9 cellular contexts compared by ENCODE assay signal in the genomic region with DNA sequence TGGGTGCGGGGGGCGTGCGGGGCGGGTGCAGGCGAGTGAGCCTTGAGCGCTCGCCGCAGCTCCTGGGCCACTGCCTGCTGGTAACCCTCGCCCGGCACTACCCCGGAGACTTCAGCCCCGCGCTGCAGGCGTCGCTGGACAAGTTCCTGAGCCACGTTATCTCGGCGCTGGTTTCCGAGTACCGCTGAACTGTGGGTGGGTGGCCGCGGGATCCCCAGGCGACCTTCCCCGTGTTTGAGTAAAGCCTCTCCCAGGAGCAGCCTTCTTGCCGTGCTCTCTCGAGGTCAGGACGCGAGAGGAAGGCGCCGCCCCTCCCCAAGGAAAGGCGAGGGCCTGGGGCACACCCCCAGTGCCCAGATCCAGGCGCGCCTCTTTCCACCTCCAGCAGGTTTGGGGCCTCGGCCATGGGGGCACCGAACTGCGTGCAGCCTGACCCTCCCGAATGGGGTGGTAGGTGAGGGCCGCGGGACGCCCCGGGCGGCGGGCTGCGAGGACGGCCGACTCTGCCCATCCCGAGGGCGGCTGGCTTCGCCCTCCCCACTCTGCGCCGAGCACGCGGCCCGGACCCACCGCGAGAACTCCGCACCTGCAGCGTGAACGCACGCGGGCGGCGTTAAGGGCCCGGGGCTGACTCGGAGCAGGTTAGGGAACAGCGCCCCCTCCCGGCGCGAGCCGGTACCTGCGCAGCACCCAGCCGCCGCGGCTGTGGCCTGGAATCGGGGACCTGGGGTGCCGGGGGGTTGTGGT. TPM values are rescaled to one million over a fixed set of nuclear protein-coding genes. Genes with fewer than 3 reads are reported as not detected.
A peak's percentile ranks its signal among the peaks of the same experiment; 100 is the strongest.
DNase-seq lines count a peak whose midpoint lies in the region; ATAC-seq and TF ChIP-seq lines count a peak whose summit lies in the region.
"Had no signal": no experiment of that assay in that cellular context is flagged by ENCODE, and none has a peak within 500 bp of the region (broad histone marks: within the 10 kb centered on the region; RNA-seq: fewer than 3 reads in every experiment).

No MANE protein-coding gene starts in this region.

- H3K4me3 Mint-ChIP-seq in activated T-cell treated with anti-CD3 and anti-CD28 coated beads, Interleukin-2, amount 50 U/mL, for 72 hours = peak overlapping the region; percentile 46 to 72
- H3K4me3 Mint-ChIP-seq in natural killer cell treated with Interleukin-12 subunit alpha and Interleukin-12 subunit beta and Interleukin-15 and Interleukin-18, amount 100 ng/mL, for 72 hours = no peak overlapping the region

- peaks cover 0 to 5% of the 10 kb centered on the region in 2 donors for H3K36me3 Mint-ChIP-seq in activated T-cell treated with anti-CD3 and anti-CD28 coated beads, Interleukin-2, amount 50 U/mL, for 72 hours (ENCODE audit: insufficient read depth in 2 of 2)
- no peaks in the 10 kb centered on the region for H3K36me3 Mint-ChIP-seq in natural killer cell treated with Interleukin-12 subunit alpha and Interleukin-12 subunit beta and Interleukin-15 and Interleukin-18, amount 100 ng/mL, for 72 hours

- peak; percentile 97 for DNase-seq in HuH-7.5 (ENCODE audit: low spot score)
- no peak for DNase-seq in Panc1 (ENCODE audit: low read depth, low spot score)
- peak; percentile 87 to 92 for DNase-seq in activated T-cell treated with anti-CD3 and anti-CD28 coated beads, Interleukin-2, amount 50 U/mL, for 72 hours
- peak; percentile 34 for DNase-seq in fibroblast of gingiva (ENCODE audit: low read depth)
- peak; percentile 77 for DNase-seq in natural killer cell treated with Interleukin-12 subunit alpha and Interleukin-12 subunit beta and Interleukin-15 and Interleukin-18, amount 100 ng/mL, for 72 hours (ENCODE audit: low spot score)
- DNase-seq in stimulated activated naive CD4-positive, alpha-beta T cell (lab: John Stamatoyannopoulos, UW) = peak; percentile 60 to 89 (median 81)

- H3K27ac Mint-ChIP-seq in activated T-cell treated with anti-CD3 and anti-CD28 coated beads, Interleukin-2, amount 50 U/mL, for 72 hours = no peak overlapping the region
- no peak overlapping the region for H3K27ac Mint-ChIP-seq in natural killer cell treated with Interleukin-12 subunit alpha and Interleukin-12 subunit beta and Interleukin-15 and Interleukin-18, amount 100 ng/mL, for 72 hours

- CTCF ChIA-PET in Panc1 (lab: Charles Lee) = interaction anchor here (0.7 to 0.9 kb wide), 3 partner anchors 11 to 84 kb away, joined by 3 read pairs; no protein-coding TSS in a partner anchor

- no peaks in the 10 kb centered on the region; the same call in 1 of the 2 replicates for H3K4me1 ChIP-seq in ES-I3 (ENCODE audit: insufficient read depth, low read length)
- peaks cover 6% of the 10 kb centered on the region; the same call in 1 of the 2 replicates for H3K4me1 ChIP-seq in Panc1 (ENCODE audit: control insufficient read depth, insufficient read depth, low read length)

- H3K4me3 ChIP-seq in Panc1 (ENCODE audit: low read depth in 2 of 2, low read length in 2 of 2) = peak overlapping the region; percentile 43 to 51

- ATAC-seq in Panc1 (peak; percentile 84), GM21423 (IDR thresholded peaks at IDR 0.05; ENCODE audit: unreplicated experiment) (no peak)
- peak; percentile 78 to 84 for ATAC-seq in activated T-cell treated with anti-CD3 and anti-CD28 coated beads, Interleukin-2, amount 50 U/mL, for 72 hours (replicated peaks in 1 of 2)
- ATAC-seq in natural killer cell treated with Interleukin-12 subunit alpha and Interleukin-12 subunit beta and Interleukin-15 and Interleukin-18, amount 100 ng/mL, for 72 hours = peak; percentile 82 to 86

- H3K27ac ChIP-seq in Panc1 (ENCODE audit: low read length) = peak overlapping the region; percentile 69

- in situ Hi-C loops in Panc1 (cut with HindIII; ENCODE audit: low pct_unique_long_range_greater_than_20kb, low sequenced_read_pairs) = no loop called here

- peaks cover 22% of the 10 kb centered on the region for H3K27me3 Mint-ChIP-seq in activated T-cell treated with anti-CD3 and anti-CD28 coated beads, Interleukin-2, amount 50 U/mL, for 72 hours (ENCODE audit: low read depth)
- peaks cover 10 to 11% of the 10 kb centered on the region in 2 donors for H3K27me3 Mint-ChIP-seq in natural killer cell treated with Interleukin-12 subunit alpha and Interleukin-12 subunit beta and Interleukin-15 and Interleukin-18, amount 100 ng/mL, for 72 hours

- intact Hi-C loops in Panc1 (cut with micrococcal nuclease; ENCODE audit: unreplicated experiment) = loop anchor here (2.0 kb wide), 1 partner anchor 74 kb away; no protein-coding TSS in a partner anchor

- no peaks in the 10 kb centered on the region for H3K27me3 ChIP-seq in Panc1 (ENCODE audit: control insufficient read depth, insufficient read depth, low read length)

- no peaks in the 10 kb centered on the region for H3K9me3 ChIP-seq in ES-I3 (ENCODE audit: control insufficient read depth, insufficient read depth, low read length)
- H3K9me3 ChIP-seq in Panc1 (ENCODE audit: control insufficient read depth, insufficient read depth, low read depth, low read length) = no peaks in the 10 kb centered on the region

- POLR2A ChIA-PET in Panc1 (lab: Charles Lee) = no interaction called here

- no peaks in the 10 kb centered on the region for H3K9me3 Mint-ChIP-seq in activated T-cell treated with anti-CD3 and anti-CD28 coated beads, Interleukin-2, amount 50 U/mL, for 72 hours
- no peaks in the 10 kb centered on the region for H3K9me3 Mint-ChIP-seq in natural killer cell treated with Interleukin-12 subunit alpha and Interleukin-12 subunit beta and Interleukin-15 and Interleukin-18, amount 100 ng/mL, for 72 hours

- BruUV-seq in Panc1 (replicated peaks; lab: Mats Ljungman, UMichigan) = no TSS peak

- peak; percentile 97 for TF ChIP-seq CTCF in Panc1 (IDR thresholded peaks at IDR 0.05)

- H3K36me3 ChIP-seq in ES-I3 (ENCODE audit: insufficient read depth, low read length) = no peaks in the 10 kb centered on the region
- no peaks in the 10 kb centered on the region for H3K36me3 ChIP-seq in Panc1 (ENCODE audit: control insufficient read depth, insufficient read depth, low read length)

- H3K4me1 Mint-ChIP-seq in activated T-cell treated with anti-CD3 and anti-CD28 coated beads, Interleukin-2, amount 50 U/mL, for 72 hours (ENCODE audit: low read depth) = no peaks in the 10 kb centered on the region
- H3K4me1 Mint-ChIP-seq in natural killer cell treated with Interleukin-12 subunit alpha and Interleukin-12 subunit beta and Interleukin-15 and Interleukin-18, amount 100 ng/mL, for 72 hours (ENCODE audit: low read depth in 2 of 2) = peaks cover 0 to 3% of the 10 kb centered on the region in 2 donors

- peak overlapping the region; percentile 51 for H3K9ac ChIP-seq in ES-I3 (ENCODE audit: low read depth, low read length)

RNA-seq across cellular contexts. Expression of a gene that starts 0.8 kb away (rescaled TPM):
- 10.4 TPM for total RNA-seq in Panc1 (2021; ENCODE audit: unreplicated experiment)
- 22.1 TPM for polyA plus RNA-seq in Panc1 (2012; ENCODE audit: insufficient read length)
- not detected for total RNA-seq in activated T-cell treated with anti-CD3 and anti-CD28 coated beads, Interleukin-2, amount 50 U/mL, for 72 hours
- not detected for total RNA-seq in natural killer cell treated with Interleukin-12 subunit alpha and Interleukin-12 subunit beta and Interleukin-15 and Interleukin-18, amount 100 ng/mL, for 72 hours
- total RNA-seq: mononuclear cell had no signal

RNA-seq across cellular contexts. Expression of a gene that starts 4.6 kb away (rescaled TPM):
- total RNA-seq in Panc1 (2021; ENCODE audit: unreplicated experiment) = 4.4 TPM
- polyA plus RNA-seq in Panc1 (2012; ENCODE audit: insufficient read length) = 4.1 TPM
- total RNA-seq in activated T-cell treated with anti-CD3 and anti-CD28 coated beads, Interleukin-2, amount 50 U/mL, for 72 hours = 1 to 10 TPM in 1 of 2 donors, not detected in 1; 1.1 TPM
- total RNA-seq in natural killer cell treated with Interleukin-12 subunit alpha and Interleukin-12 subunit beta and Interleukin-15 and Interleukin-18, amount 100 ng/mL, for 72 hours = 1 to 10 TPM in 1 of 2 donors, not detected in 1; 4.6 TPM

RNA-seq across cellular contexts. Expression of a gene that starts 8.4 kb away (rescaled TPM):
- not detected for total RNA-seq in Panc1 (2021; ENCODE audit: unreplicated experiment)
- polyA plus RNA-seq in Panc1 (2012; ENCODE audit: insufficient read length) = not detected
- not detected for total RNA-seq in activated T-cell treated with anti-CD3 and anti-CD28 coated beads, Interleukin-2, amount 50 U/mL, for 72 hours
- total RNA-seq in natural killer cell treated with Interleukin-12 subunit alpha and Interleukin-12 subunit beta and Interleukin-15 and Interleukin-18, amount 100 ng/mL, for 72 hours = not detected

RNA-seq across cellular contexts. Expression of a gene that starts 15.3 kb away (rescaled TPM):
- not detected for total RNA-seq in Panc1 (2021; ENCODE audit: unreplicated experiment)
- polyA plus RNA-seq in Panc1 (2012; ENCODE audit: insufficient read length) = not detected
- not detected for total RNA-seq in activated T-cell treated with anti-CD3 and anti-CD28 coated beads, Interleukin-2, amount 50 U/mL, for 72 hours
- total RNA-seq in natural killer cell treated with Interleukin-12 subunit alpha and Interleukin-12 subunit beta and Interleukin-15 and Interleukin-18, amount 100 ng/mL, for 72 hours = not detected
- total RNA-seq: mononuclear cell had no signal

RNA-seq across cellular contexts. Expression of a gene that starts 28.6 kb away (rescaled TPM):
- 1.1 TPM for total RNA-seq in Panc1 (2021; ENCODE audit: unreplicated experiment)
- not detected for polyA plus RNA-seq in Panc1 (2012; ENCODE audit: insufficient read length)
- total RNA-seq in activated T-cell treated with anti-CD3 and anti-CD28 coated beads, Interleukin-2, amount 50 U/mL, for 72 hours = not detected
- not detected for total RNA-seq in natural killer cell treated with Interleukin-12 subunit alpha and Interleukin-12 subunit beta and Interleukin-15 and Interleukin-18, amount 100 ng/mL, for 72 hours
- total RNA-seq: mononuclear cell had no signal

Comparison
In these comparisons a context has a peak if more than half of its experiments do, and no peak if none do; other contexts are left out.
1. RNA of a gene that starts 0.8 kb away (total RNA-seq): 10.4 TPM in Panc1 (single experiment); not detected in activated T-cell treated with anti-CD3 and anti-CD28 coated beads, Interleukin-2, amount 50 U/mL, for 72 hours and not detected in natural killer cell treated with Interleukin-12 subunit alpha and Interleukin-12 subunit beta and Interleukin-15 and Interleukin-18, amount 100 ng/mL, for 72 hours; every median in the first group is over 10 times any median in the second.